ENCODE assay signal across 8 cellular contexts in the genomic region with DNA sequence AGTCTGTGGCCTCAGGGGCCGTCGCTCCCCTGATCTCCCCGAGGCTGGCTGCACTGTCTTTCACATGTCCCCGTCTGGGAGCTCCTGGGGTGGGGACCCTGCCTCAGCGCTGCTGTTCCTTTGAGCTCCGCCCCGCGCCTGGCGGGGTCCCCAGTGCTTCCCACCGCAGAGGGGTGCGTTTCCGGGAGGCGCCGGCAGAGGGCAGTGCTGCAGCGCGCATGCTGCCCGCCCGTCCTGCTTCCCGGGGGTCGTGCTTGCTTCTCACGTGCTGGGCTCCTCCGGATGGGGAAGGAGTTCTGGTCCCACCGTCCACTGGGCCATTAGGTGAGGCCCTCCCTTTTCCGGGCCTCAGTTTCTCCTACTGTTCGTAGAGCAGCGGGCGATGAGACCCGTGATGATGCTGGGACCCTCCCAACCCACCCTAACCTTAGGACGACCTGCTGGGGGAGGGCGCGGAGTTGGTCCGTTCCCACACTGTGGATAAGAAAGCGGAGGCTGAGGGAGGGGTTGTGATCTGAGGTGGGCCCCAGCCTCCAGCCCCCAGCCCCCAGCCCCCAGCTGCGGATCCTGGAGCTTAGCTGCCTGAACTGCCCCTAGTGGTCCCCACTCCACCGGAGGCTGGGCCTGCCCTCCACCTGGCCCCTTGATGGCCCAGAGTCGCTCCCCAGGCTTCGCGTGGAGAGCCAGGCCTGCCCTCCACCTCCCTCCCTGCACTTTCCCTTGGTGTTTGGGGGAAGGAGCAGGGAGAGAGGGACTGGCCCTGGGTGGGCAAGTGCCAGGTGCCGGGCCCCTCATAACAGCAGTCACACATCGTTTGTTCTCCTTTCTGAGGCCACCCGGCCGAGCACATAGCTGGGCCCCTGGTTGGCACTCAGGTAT. TPM values are rescaled to one million over a fixed set of nuclear protein-coding genes. Genes with fewer than 3 reads are reported as not detected.
A peak's percentile ranks its signal among the peaks of the same experiment; 100 is the strongest.
DNase-seq lines count a peak whose midpoint lies in the region; ATAC-seq and TF ChIP-seq lines count a peak whose summit lies in the region.

No MANE protein-coding gene starts in this region.

- ATAC-seq in GM21576 (IDR thresholded peaks at IDR 0.05; ENCODE audit: unreplicated experiment) = no peak
- no peak for ATAC-seq in HG03469 (IDR thresholded peaks at IDR 0.05; ENCODE audit: unreplicated experiment)

- TF ChIP-seq EP300 in sigmoid colon (IDR thresholded peaks at IDR 0.05) = no peak

- DNase-seq in D341Med (ENCODE audit: low spot score) (peak; percentile 93), HK-2 (ENCODE audit: unreplicated experiment) (peak; percentile 44), fibroblast of pulmonary artery (ENCODE audit: low read depth) (no peak), sigmoid colon (no peak), globus pallidus (ENCODE audit: low spot score) (no peak)
- peak in 2 of 3 experiments; percentile 34 to 58 for DNase-seq in activated CD8-positive, alpha-beta memory T cell treated with anti-CD3 and anti-CD28 coated beads for 48 hours (ENCODE audit: low read depth in 2 of 3, low spot score in 2 of 3)

- peak; percentile 75 for TF ChIP-seq CTCF in fibroblast of pulmonary artery (IDR thresholded peaks at IDR 0.05; ENCODE audit: low read length, missing control alignments)
- TF ChIP-seq CTCF in sigmoid colon (IDR thresholded peaks at IDR 0.05) = peak; percentile 54 to 99 (median 77)

- peaks cover 0 to 7% (median 1%) of the 10 kb centered on the region in 4 donors for H3K4me1 ChIP-seq in sigmoid colon

- no peak overlapping the region for H3K27ac ChIP-seq in sigmoid colon

- H3K36me3 ChIP-seq in sigmoid colon = no peaks in the 10 kb centered on the region

- H3K4me3 ChIP-seq in fibroblast of pulmonary artery (replicated peaks; ENCODE audit: low read depth, low read length) = no peak overlapping the region
- no peak overlapping the region for H3K4me3 ChIP-seq in sigmoid colon

- TF ChIP-seq POLR2A in sigmoid colon (IDR thresholded peaks at IDR 0.05) = no peak

- H3K27me3 ChIP-seq in sigmoid colon = peaks cover 0 to 13% (median 0%) of the 10 kb centered on the region in 3 donors

- 16 to 20% methylated on average over 42 of the region's 42 CpGs for WGBS in sigmoid colon, 2 donors

- intact Hi-C loops in sigmoid colon (cut with DNase I) = loop anchor here (10.0 kb wide), 2 partner anchors 277 to 307 kb away; no protein-coding TSS in a partner anchor

- H3K9me3 ChIP-seq in sigmoid colon = no peaks in the 10 kb centered on the region

RNA-seq across cellular contexts. Expression of gene CPZ, which starts 15.3 kb away (rescaled TPM):
- total RNA-seq in sigmoid colon = 1 to 10 TPM in 3 of 4 donors, under 1 TPM in 1; 0.54 to 8.3 (median 3.0) TPM
- 1 to 10 TPM in 2 of 3 donors, under 1 TPM in 1; 0.46 to 2.4 (median 1.8) TPM for polyA plus RNA-seq in sigmoid colon

RNA-seq across cellular contexts. Expression of gene GPR78, which starts 27.6 kb away (rescaled TPM):
- under 1 TPM in 1 of 4 donors, not detected in 3; 0.28 TPM for total RNA-seq in sigmoid colon
- polyA plus RNA-seq in sigmoid colon = under 1 TPM in 1 of 3 donors, not detected in 2; 0.04 TPM

Comparison
In these comparisons a context has a peak if more than half of its experiments do, and no peak if none do; other contexts are left out.
1. DNase-seq: peak in D341Med (single experiment), HK-2 (single experiment) and activated CD8-positive, alpha-beta memory T cell treated with anti-CD3 and anti-CD28 coated beads for 48 hours (2 of 3); none in fibroblast of pulmonary artery (single experiment), sigmoid colon (single experiment) and globus pallidus (single experiment).